ENCODE assay signal across 11 cellular contexts in genomic region chr10:74598891-74599566, GRCh38.
DNase-seq lines count a peak whose midpoint lies in the region; ATAC-seq and TF ChIP-seq lines count a peak whose summit lies in the region.
"Had no signal": no experiment of that assay in that cellular context is flagged by ENCODE, and none has a peak within 500 bp of the region (broad histone marks: within the 10 kb centered on the region; RNA-seq: fewer than 3 reads in every experiment).

No MANE protein-coding gene starts in this region.

- H3K27me3 Mint-ChIP-seq in activated CD8-positive, alpha-beta T cell treated with anti-CD3 and anti-CD28 coated beads, Interleukin-2, amount 10 ng/mL, durations not matched to agents 7 days and 5 days (ENCODE audit: low read depth), result no peaks in the 10 kb centered on the region
- H3K27me3 Mint-ChIP-seq in activated CD8-positive, alpha-beta memory T cell treated with anti-CD3 and anti-CD28 coated beads, Interleukin-2, amount 10 ng/mL, durations not matched to agents 7 days and 5 days, result no peaks in the 10 kb centered on the region

- no peaks in the 10 kb centered on the region for H3K36me3 ChIP-seq in H7 (replicated peaks; ENCODE audit: control insufficient read depth, insufficient read depth, low read length)

- H3K4me3 ChIP-seq in coronary artery (peak overlapping the region; percentile 49), H7 (ENCODE audit: insufficient read depth, low read depth, low read length) (no peak overlapping the region)

- H3K9me3 Mint-ChIP-seq in activated CD8-positive, alpha-beta T cell treated with anti-CD3 and anti-CD28 coated beads, Interleukin-2, amount 10 ng/mL, durations not matched to agents 7 days and 5 days (ENCODE audit: insufficient read depth), result no peaks in the 10 kb centered on the region
- peaks cover 3% of the 10 kb centered on the region for H3K9me3 Mint-ChIP-seq in activated CD8-positive, alpha-beta memory T cell treated with anti-CD3 and anti-CD28 coated beads, Interleukin-2, amount 10 ng/mL, durations not matched to agents 7 days and 5 days (ENCODE audit: low read depth)

- H3K27ac Mint-ChIP-seq in activated CD8-positive, alpha-beta T cell treated with anti-CD3 and anti-CD28 coated beads, Interleukin-2, amount 10 ng/mL, durations not matched to agents 7 days and 5 days, result no peak overlapping the region
- no peak overlapping the region for H3K27ac Mint-ChIP-seq in activated CD8-positive, alpha-beta memory T cell treated with anti-CD3 and anti-CD28 coated beads, Interleukin-2, amount 10 ng/mL, durations not matched to agents 7 days and 5 days

- ATAC-seq in GM18520 (IDR thresholded peaks at IDR 0.05; ENCODE audit: unreplicated experiment) (peak; percentile 80), HG02870 (IDR thresholded peaks at IDR 0.05; ENCODE audit: unreplicated experiment) (peak; percentile 78)
- ATAC-seq in activated CD8-positive, alpha-beta T cell treated with anti-CD3 and anti-CD28 coated beads, Interleukin-2, amount 10 ng/mL, durations not matched to agents 7 days and 5 days, result no peak
- ATAC-seq in activated CD8-positive, alpha-beta memory T cell treated with anti-CD3 and anti-CD28 coated beads, Interleukin-2, amount 10 ng/mL, durations not matched to agents 7 days and 5 days, result no peak
- ATAC-seq: HCT116 had no signal

- DNase-seq in coronary artery (ENCODE audit: low spot score), result no peak
- peak; percentile 61 for DNase-seq in pons (ENCODE audit: low spot score)
- DNase-seq in substantia nigra (lab: John Stamatoyannopoulos, UW), result no peak
- no peak for DNase-seq in activated CD8-positive, alpha-beta T cell treated with anti-CD3 and anti-CD28 coated beads, Interleukin-2, amount 10 ng/mL, durations not matched to agents 7 days and 5 days
- no peak for DNase-seq in activated CD8-positive, alpha-beta memory T cell treated with anti-CD3 and anti-CD28 coated beads, Interleukin-2, amount 10 ng/mL, durations not matched to agents 7 days and 5 days
- DNase-seq in H7, result no peak
- DNase-seq: DMS 273 treated with DMSO at 0.1 percent for 48 hours, SHP77 had no signal

- H3K27me3 ChIP-seq in H7 (ENCODE audit: control insufficient read depth, insufficient read depth, low read length), result no peaks in the 10 kb centered on the region

- POLR2A ChIA-PET in activated CD8-positive, alpha-beta T cell treated with anti-CD3 and anti-CD28 coated beads, Interleukin-2, amount 10 ng/mL, durations not matched to agents 7 days and 5 days (lab: Charles Lee), result interaction anchor here (1.1 kb wide), 1 partner anchor 13 kb away, joined by 3 read pairs; no protein-coding TSS in a partner anchor

- CTCF ChIA-PET in activated CD8-positive, alpha-beta T cell treated with anti-CD3 and anti-CD28 coated beads, Interleukin-2, amount 10 ng/mL, durations not matched to agents 7 days and 5 days (lab: Charles Lee), result no interaction called here
- CTCF ChIA-PET in activated CD8-positive, alpha-beta memory T cell treated with anti-CD3 and anti-CD28 coated beads, Interleukin-2, amount 10 ng/mL, durations not matched to agents 7 days and 5 days (lab: Charles Lee), result no interaction called here

- no peak for TF ChIP-seq CTCF in coronary artery (IDR thresholded peaks at IDR 0.05)

- peaks cover 4% of the 10 kb centered on the region for H3K4me1 Mint-ChIP-seq in activated CD8-positive, alpha-beta T cell treated with anti-CD3 and anti-CD28 coated beads, Interleukin-2, amount 10 ng/mL, durations not matched to agents 7 days and 5 days (ENCODE audit: low read depth)
- H3K4me1 Mint-ChIP-seq in activated CD8-positive, alpha-beta memory T cell treated with anti-CD3 and anti-CD28 coated beads, Interleukin-2, amount 10 ng/mL, durations not matched to agents 7 days and 5 days, result peaks cover 8% of the 10 kb centered on the region

- H3K27ac ChIP-seq in coronary artery (peak overlapping the region; percentile 63 to 74), substantia nigra (ENCODE audit: low read depth, low read length, poor library complexity, severe bottlenecking) (no peak overlapping the region)

- H3K36me3 Mint-ChIP-seq in activated CD8-positive, alpha-beta T cell treated with anti-CD3 and anti-CD28 coated beads, Interleukin-2, amount 10 ng/mL, durations not matched to agents 7 days and 5 days (ENCODE audit: low read depth), result peaks cover 20% of the 10 kb centered on the region
- peaks cover 18% of the 10 kb centered on the region for H3K36me3 Mint-ChIP-seq in activated CD8-positive, alpha-beta memory T cell treated with anti-CD3 and anti-CD28 coated beads, Interleukin-2, amount 10 ng/mL, durations not matched to agents 7 days and 5 days

- no peak overlapping the region for H3K4me3 Mint-ChIP-seq in activated CD8-positive, alpha-beta T cell treated with anti-CD3 and anti-CD28 coated beads, Interleukin-2, amount 10 ng/mL, durations not matched to agents 7 days and 5 days
- H3K4me3 Mint-ChIP-seq in activated CD8-positive, alpha-beta memory T cell treated with anti-CD3 and anti-CD28 coated beads, Interleukin-2, amount 10 ng/mL, durations not matched to agents 7 days and 5 days, result no peak overlapping the region

Comparison
In these comparisons a context has a peak if more than half of its experiments do, and no peak if none do; other contexts are left out.
1. ATAC-seq: peak in GM18520 (single experiment) and HG02870 (single experiment); none in activated CD8-positive, alpha-beta T cell treated with anti-CD3 and anti-CD28 coated beads, Interleukin-2, amount 10 ng/mL, durations not matched to agents 7 days and 5 days (single experiment) and activated CD8-positive, alpha-beta memory T cell treated with anti-CD3 and anti-CD28 coated beads, Interleukin-2, amount 10 ng/mL, durations not matched to agents 7 days and 5 days (single experiment).